ENCODE assay signal across 17 cellular contexts in genomic region chr20:57567471-57568079, GRCh38. TPM values are rescaled to one million over a fixed set of nuclear protein-coding genes. Genes with fewer than 3 reads are reported as not detected.
A peak's percentile ranks its signal among the peaks of the same experiment; 100 is the strongest.
DNase-seq lines count a peak whose midpoint lies in the region; ATAC-seq and TF ChIP-seq lines count a peak whose summit lies in the region.
"Had no signal": no experiment of that assay in that cellular context is flagged by ENCODE, and none has a peak within 500 bp of the region (broad histone marks: within the 10 kb centered on the region; RNA-seq: fewer than 3 reads in every experiment).

No MANE protein-coding gene starts in this region.

- H3K27me3 ChIP-seq in H7 (ENCODE audit: control insufficient read depth, insufficient read depth, low read length) (no peaks in the 10 kb centered on the region; the same call in 1 of the 2 replicates), spleen (replicated peaks in 1 of 7) (peaks cover 0 to 33% (median 0%) of the 10 kb centered on the region in 7 donors), lower lobe of right lung (ENCODE audit: low read depth) (no peaks in the 10 kb centered on the region), esophagus squamous epithelium (peaks cover 0 to 5% (median 0%) of the 10 kb centered on the region in 4 donors)
- H3K27me3 ChIP-seq: BLaER1 treated with 17β-estradiol and CSF1 and Interleukin-3, amounts not matched to agents 10 nM and 100 nM had no signal

- no peak overlapping the region for H3K27ac ChIP-seq in spleen
- H3K27ac ChIP-seq in lower lobe of right lung, result no peak overlapping the region
- no peak overlapping the region for H3K27ac ChIP-seq in esophagus squamous epithelium
- H3K27ac ChIP-seq: BLaER1 treated with 17β-estradiol and CSF1 and Interleukin-3, amounts not matched to agents 10 nM and 100 nM had no signal

- peak; percentile 17 for DNase-seq in H7
- peak in 1 of 2 donors; percentile 69 for DNase-seq in left colon
- DNase-seq in mucosa of descending colon, result peak in 1 of 3 donors; percentile 71
- DNase-seq in spleen, result peak; percentile 18
- DNase-seq in lower lobe of right lung, result no peak
- DNase-seq in esophagus squamous epithelium (lab: John Stamatoyannopoulos, UW), result no peak
- DNase-seq: 8988T; ACHN; CD4-positive, CD25-positive, alpha-beta regulatory T cell; DMS53; GF-D8; H9 had no signal

- H3K4me1 ChIP-seq in mucosa of descending colon (ENCODE audit: low read depth) (peaks cover 19% of the 10 kb centered on the region), spleen (peaks cover 0 to 6% (median 0%) of the 10 kb centered on the region in 6 donors), lower lobe of right lung (no peaks in the 10 kb centered on the region), esophagus squamous epithelium (no peaks in the 10 kb centered on the region)
- H3K4me1 ChIP-seq: BLaER1 treated with 17β-estradiol and CSF1 and Interleukin-3, amounts not matched to agents 10 nM and 100 nM had no signal

- ATAC-seq in left colon, result peak; percentile 12
- ATAC-seq in mucosa of descending colon, result peak; percentile 10
- ATAC-seq in lower lobe of right lung, result no peak
- no peak for ATAC-seq in HG02840 (IDR thresholded peaks at IDR 0.05; ENCODE audit: low FRiP score, unreplicated experiment)
- no peak for ATAC-seq in HG02678 (IDR thresholded peaks at IDR 0.05; ENCODE audit: unreplicated experiment)
- ATAC-seq: GM23338 had no signal

- WGBS in spleen, 5 donors, result 81 to 90% (median 84%) methylated on average over 9 of the region's 9 CpGs
- 51 to 62% methylated on average over 9 of the region's 9 CpGs for WGBS in esophagus squamous epithelium, 2 donors

- no peaks in the 10 kb centered on the region for H3K36me3 ChIP-seq in H7 (replicated peaks; ENCODE audit: control insufficient read depth, insufficient read depth, low read length)
- no peaks in the 10 kb centered on the region for H3K36me3 ChIP-seq in mucosa of descending colon (ENCODE audit: low read depth)
- H3K36me3 ChIP-seq in spleen, result no peaks in the 10 kb centered on the region
- H3K36me3 ChIP-seq in lower lobe of right lung, result no peaks in the 10 kb centered on the region
- no peaks in the 10 kb centered on the region for H3K36me3 ChIP-seq in esophagus squamous epithelium
- H3K36me3 ChIP-seq: BLaER1 treated with 17β-estradiol and CSF1 and Interleukin-3, amounts not matched to agents 10 nM and 100 nM had no signal

- H3K4me3 ChIP-seq in H7 (ENCODE audit: insufficient read depth, low read depth, low read length), result no peak overlapping the region
- H3K4me3 ChIP-seq in mucosa of descending colon, result no peak overlapping the region
- no peak overlapping the region for H3K4me3 ChIP-seq in spleen
- H3K4me3 ChIP-seq in lower lobe of right lung, result no peak overlapping the region
- H3K4me3 ChIP-seq in esophagus squamous epithelium, result no peak overlapping the region
- H3K4me3 ChIP-seq: BLaER1 treated with 17β-estradiol and CSF1 and Interleukin-3, amounts not matched to agents 10 nM and 100 nM; GM23338 had no signal

- TF ChIP-seq POLR2A in spleen (IDR thresholded peaks at IDR 0.05) (no peak), esophagus squamous epithelium (IDR thresholded peaks at IDR 0.05) (no peak)

- H3K9me3 ChIP-seq in mucosa of descending colon, result no peaks in the 10 kb centered on the region
- H3K9me3 ChIP-seq in spleen, result no peaks in the 10 kb centered on the region
- no peaks in the 10 kb centered on the region for H3K9me3 ChIP-seq in lower lobe of right lung
- H3K9me3 ChIP-seq in esophagus squamous epithelium, result no peaks in the 10 kb centered on the region

- intact Hi-C loops in left colon (cut with DNase I, micrococcal nuclease), result no loop called here
- intact Hi-C loops in mucosa of descending colon (cut with DNase I, micrococcal nuclease), result no loop called here
- intact Hi-C loops in spleen (cut with DNase I; ENCODE audit: low total_unique reads), result no loop called here
- intact Hi-C loops in lower lobe of right lung (cut with DNase I), result no loop called here
- intact Hi-C loops in esophagus squamous epithelium (cut with DNase I), result no loop called here

- TF ChIP-seq CTCF in mucosa of descending colon (IDR thresholded peaks at IDR 0.05), result no peak
- TF ChIP-seq CTCF in spleen (IDR thresholded peaks at IDR 0.05 in 8 of 11, conservative IDR thresholded peaks at IDR 0.05 in 3 of 11), result no peak
- no peak for TF ChIP-seq CTCF in lower lobe of right lung (IDR thresholded peaks at IDR 0.05)
- TF ChIP-seq CTCF in esophagus squamous epithelium (IDR thresholded peaks at IDR 0.05), result no peak

RNA-seq across cellular contexts. Expression of gene PCK1, which starts 6.7 kb away (rescaled TPM):
- not detected in 2 replicates for total RNA-seq in H7 (2014; rRNA removed; shearing (Covaris generic))
- total RNA-seq in left colon (100 to 1,000 TPM; 214 to 328 TPM), mucosa of descending colon (100 to 1,000 TPM; 134 to 467 (median 136) TPM), spleen (under 1 TPM in 4 of 7 donors, not detected in 3; 0.17 to 0.67 (median 0.41) TPM), lower lobe of right lung (not detected), esophagus squamous epithelium (1 to 10 TPM in 1 of 4 donors, under 1 TPM in 3; 0.38 to 1.4 (median 0.65) TPM)
- polyA plus RNA-seq in spleen, result under 1 TPM; 0.04 to 0.13 (median 0.05) TPM
- total RNA-seq: CD4-positive, CD25-positive, alpha-beta regulatory T cell; GM23338; H9 had no signal
- polyA plus RNA-seq: CD4-positive, CD25-positive, alpha-beta regulatory T cell; GM23338; IgD-negative memory B cell had no signal

RNA-seq across cellular contexts. Expression of gene CTCFL, which starts 42.6 kb away (rescaled TPM):
- 8.2 and 14.2 TPM in 2 replicates for total RNA-seq in H7 (2014; rRNA removed; shearing (Covaris generic))
- total RNA-seq in left colon (not detected), mucosa of descending colon (not detected), spleen (under 1 TPM in 1 of 7 donors, not detected in 6; 0.26 TPM), lower lobe of right lung (not detected), esophagus squamous epithelium (under 1 TPM in 1 of 4 donors, not detected in 3; 0.19 TPM)
- under 1 TPM in 2 of 3 donors, not detected in 1; 0.23 to 0.45 TPM for polyA plus RNA-seq in spleen
- total RNA-seq: CD4-positive, CD25-positive, alpha-beta regulatory T cell had no signal
- polyA plus RNA-seq: CD4-positive, CD25-positive, alpha-beta regulatory T cell; IgD-negative memory B cell had no signal

RNA-seq across cellular contexts. Expression of gene ZBP1, which starts 52.7 kb away (rescaled TPM):
- total RNA-seq in H7 (2014; rRNA removed; shearing (Covaris generic)), result not detected in 2 replicates
- total RNA-seq in left colon, result 1 to 10 TPM; 4.0 to 6.8 TPM
- total RNA-seq in mucosa of descending colon, result 10 to 100 TPM in 1 of 3 donors, 1 to 10 TPM in 2; 1.8 to 12.8 (median 3.6) TPM
- total RNA-seq in spleen, result 10 to 100 TPM; 11.7 to 28.4 (median 20.9) TPM
- 10 to 100 TPM in 1 of 3 donors, 1 to 10 TPM in 2; 8.6 to 11.2 (median 9.8) TPM for polyA plus RNA-seq in spleen
- total RNA-seq in lower lobe of right lung, result 5.8 TPM
- 1 to 10 TPM in 1 of 4 donors, under 1 TPM in 3; 0.08 to 1.7 (median 0.23) TPM for total RNA-seq in esophagus squamous epithelium
- total RNA-seq: GM23338, H9 had no signal
- polyA plus RNA-seq: GM23338 had no signal

Comparison
In these comparisons a context has a peak if more than half of its experiments do, and no peak if none do; other contexts are left out.
1. DNase-seq: peak in H7 (single experiment) and spleen (single experiment); none in lower lobe of right lung (single experiment) and esophagus squamous epithelium (single experiment).
2. ATAC-seq: peak in left colon (single experiment) and mucosa of descending colon (single experiment); none in lower lobe of right lung (0 of 2), HG02840 (single experiment) and HG02678 (single experiment).
3. RNA of gene PCK1, which starts 6.7 kb away (total RNA-seq): 214 to 328 TPM in left colon and 134 to 467 TPM in mucosa of descending colon; 0.38 to 1.4 TPM in esophagus squamous epithelium, 0.17 to 0.67 TPM in spleen, not detected in lower lobe of right lung (single experiment) and not detected in H7; every median in the first group is over 10 times any median in the second.